29 cellular contexts compared by ENCODE assay signal in the genomic region with DNA sequence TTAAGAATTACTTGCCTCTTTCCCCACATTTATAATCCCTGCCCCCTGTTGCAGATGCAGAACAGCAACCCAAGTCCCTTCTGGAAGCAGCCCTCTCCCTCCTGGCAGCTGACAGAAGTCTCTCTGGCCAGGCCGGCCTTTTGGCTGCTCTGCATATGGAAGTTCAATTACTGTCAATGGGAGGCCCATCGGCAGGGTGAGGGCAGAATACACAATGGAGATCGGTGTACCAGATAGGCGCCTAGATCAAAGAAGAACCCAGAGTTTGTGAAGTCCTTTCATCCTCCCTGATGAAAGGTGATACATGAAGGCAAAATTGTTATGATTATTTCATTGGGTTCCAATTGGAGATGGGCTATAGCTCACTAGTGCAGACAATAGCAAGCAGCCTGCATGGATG.
"Had no signal": no experiment of that assay in that cellular context is flagged by ENCODE, and none has a peak within 500 bp of the region (broad histone marks: within the 10 kb centered on the region; RNA-seq: fewer than 3 reads in every experiment).

No MANE protein-coding gene starts in this region.

- H3K36me3 Mint-ChIP-seq: activated CD4-positive, alpha-beta memory T cell treated with anti-CD3 and anti-CD28 coated beads for 36 hours; activated naive CD4-positive, alpha-beta T cell treated with anti-CD3 and anti-CD28 coated beads, Interleukin-2, amount 50 U/mL, for 72 hours had no signal

- H3K4me1 Mint-ChIP-seq: activated CD4-positive, alpha-beta T cell treated with anti-CD3 and anti-CD28 coated beads, Interleukin-2, amount 10 ng/mL, durations not matched to agents 24 days and 14 days; activated naive CD8-positive, alpha-beta T cell treated with anti-CD3 and anti-CD28 coated beads, Interleukin-2, amount 50 U/mL, for 24 hours had no signal

- DNase-seq: activated B cell treated with CpG ODN at 0.5 μM for 24 hours; activated CD4-positive, alpha-beta memory T cell treated with anti-CD3 and anti-CD28 coated beads for 36 hours; activated CD4-positive, alpha-beta T cell treated with anti-CD3 and anti-CD28 coated beads for 1 hour; activated CD4-positive, alpha-beta T cell treated with anti-CD3 and anti-CD28 coated beads, Interleukin-2, amount 10 ng/mL, durations not matched to agents 24 days and 14 days; activated CD8-positive, alpha-beta memory T cell treated with anti-CD3 and anti-CD28 coated beads for 24 hours; activated effector memory CD4-positive, alpha-beta T cell treated with anti-CD3 and anti-CD28 coated beads, Interleukin-2, amount 50 U/mL, for 16 hours; activated naive CD4-positive, alpha-beta T cell treated with Interleukin-2 at 50 U/mL for 16 hours; activated naive CD8-positive, alpha-beta T cell treated with anti-CD3 and anti-CD28 coated beads, Interleukin-2, amount 50 U/mL, for 24 hours; activated T-cell treated with anti-CD3 and anti-CD28 coated beads, Interleukin-2, amount 50 U/mL, for 4 hours; amniotic stem cell; body of pancreas; central memory CD4-positive, alpha-beta T cell; MG63; MV-4-11; NCI-H1092 treated with DMSO at 0.1 percent for 48 hours; NCI-H1436; NCI-H1930; NCI-H2171 treated with DMSO at 0.1 percent for 48 hours; NCI-H226; NCI-H510A; Peyer's patch; Right ventricle myocardium superior; SJCRH30; T-helper 17 cell; T-helper 9 cell had no signal

- H3K4me1 ChIP-seq: ascending aorta had no signal

- H3K27me3 Mint-ChIP-seq: activated CD4-positive, alpha-beta T cell treated with anti-CD3 and anti-CD28 coated beads, Interleukin-2, amount 10 ng/mL, durations not matched to agents 24 days and 14 days had no signal

- H3K36me3 ChIP-seq: ascending aorta, MG63, Peyer's patch, SJCRH30 had no signal

- H3K27me3 ChIP-seq: ascending aorta, body of pancreas, MG63, Peyer's patch, SJCRH30 had no signal

- H3K4me3 Mint-ChIP-seq: activated B cell treated with CpG ODN at 0.5 μM for 24 hours; activated CD4-positive, alpha-beta memory T cell treated with anti-CD3 and anti-CD28 coated beads for 36 hours; activated CD4-positive, alpha-beta T cell treated with anti-CD3 and anti-CD28 coated beads, Interleukin-2, amount 10 ng/mL, durations not matched to agents 24 days and 14 days; activated naive CD8-positive, alpha-beta T cell treated with anti-CD3 and anti-CD28 coated beads, Interleukin-2, amount 50 U/mL, for 24 hours; activated T-cell treated with anti-CD3 and anti-CD28 coated beads, Interleukin-2, amount 50 U/mL, for 4 hours; T-helper 17 cell had no signal

- ATAC-seq: activated naive CD4-positive, alpha-beta T cell treated with anti-CD3 and anti-CD28 coated beads, Interleukin-2, amount 50 U/mL, for 72 hours; activated naive CD8-positive, alpha-beta T cell treated with anti-CD3 and anti-CD28 coated beads, Interleukin-2, amount 50 U/mL, for 24 hours; activated T-cell treated with anti-CD3 and anti-CD28 coated beads, Interleukin-2, amount 50 U/mL, for 4 hours; body of pancreas; SK-N-SH treated with all-trans-retinoic acid at 6 μM for 48 hours; T-helper 17 cell had no signal

- H3K27ac ChIP-seq: ascending aorta, body of pancreas, Peyer's patch, RWPE1, SJCRH30 had no signal

- H3K9me3 ChIP-seq: ascending aorta, body of pancreas, MG63, Peyer's patch, SJCRH30 had no signal

- H3K27ac Mint-ChIP-seq: activated B cell treated with CpG ODN at 0.5 μM for 24 hours; activated CD4-positive, alpha-beta memory T cell treated with anti-CD3 and anti-CD28 coated beads for 36 hours; activated CD4-positive, alpha-beta T cell treated with anti-CD3 and anti-CD28 coated beads, Interleukin-2, amount 10 ng/mL, durations not matched to agents 24 days and 14 days; activated naive CD4-positive, alpha-beta T cell treated with anti-CD3 and anti-CD28 coated beads, Interleukin-2, amount 50 U/mL, for 72 hours; activated naive CD8-positive, alpha-beta T cell treated with anti-CD3 and anti-CD28 coated beads, Interleukin-2, amount 50 U/mL, for 24 hours; T-helper 17 cell had no signal

- H3K9me3 Mint-ChIP-seq: activated B cell treated with CpG ODN at 0.5 μM for 24 hours; activated CD4-positive, alpha-beta memory T cell treated with anti-CD3 and anti-CD28 coated beads for 36 hours; activated CD4-positive, alpha-beta T cell treated with anti-CD3 and anti-CD28 coated beads, Interleukin-2, amount 10 ng/mL, durations not matched to agents 24 days and 14 days; activated naive CD4-positive, alpha-beta T cell treated with anti-CD3 and anti-CD28 coated beads, Interleukin-2, amount 50 U/mL, for 72 hours; activated naive CD8-positive, alpha-beta T cell treated with anti-CD3 and anti-CD28 coated beads, Interleukin-2, amount 50 U/mL, for 24 hours; activated T-cell treated with anti-CD3 and anti-CD28 coated beads, Interleukin-2, amount 50 U/mL, for 4 hours had no signal

- H3K4me3 ChIP-seq: ascending aorta, body of pancreas, MG63, Peyer's patch, SJCRH30 had no signal
